In the genomic region with DNA sequence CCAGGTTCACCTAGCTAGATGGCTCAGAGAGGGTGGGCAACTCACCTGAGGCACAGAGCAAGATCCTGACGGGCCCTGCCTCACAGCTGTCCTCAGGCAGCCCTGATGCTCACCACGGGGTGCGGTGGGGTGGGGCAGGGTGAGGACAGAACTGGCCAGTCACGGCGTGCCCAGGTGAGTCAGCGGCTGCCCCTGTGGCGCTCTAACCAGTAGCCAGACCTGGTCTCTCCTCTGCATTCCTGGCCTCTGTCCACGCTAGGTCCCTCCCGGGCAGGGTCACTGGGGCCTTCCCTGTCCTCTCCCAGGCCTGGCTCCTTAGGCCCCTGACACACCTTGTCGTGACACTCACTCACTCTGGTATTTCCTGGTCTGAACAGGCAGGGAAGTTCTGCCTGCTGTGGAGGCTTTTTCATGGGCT, we compare ENCODE assay signal across 1 cellular context.
A peak's percentile ranks its signal among the peaks of the same experiment; 100 is the strongest.
TF ChIP-seq lines count a peak whose summit lies in the region.

No MANE protein-coding gene starts in this region.

TF ChIP-seq in HepG2, 621 proteins besides CTCF, POLR2A, EP300 and RAD21:
- TF ChIP-seq ZNF12 (CRISPR knock-in tag; IDR thresholded peaks at IDR 0.05) (no peak), NKX3-1 (CRISPR knock-in tag; IDR thresholded peaks at IDR 0.05) (no peak), ZNF768 (CRISPR knock-in tag; IDR thresholded peaks at IDR 0.05) (peak; percentile 68), BORCS8-MEF2B (CRISPR knock-in tag; IDR thresholded peaks at IDR 0.05) (no peak)
- TF ChIP-seq, protein P1, sequence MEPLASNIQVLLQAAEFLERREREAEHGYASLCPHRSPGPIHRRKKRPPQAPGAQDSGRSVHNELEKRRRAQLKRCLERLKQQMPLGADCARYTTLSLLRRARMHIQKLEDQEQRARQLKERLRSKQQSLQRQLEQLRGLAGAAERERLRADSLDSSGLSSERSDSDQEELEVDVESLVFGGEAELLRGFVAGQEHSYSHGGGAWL (CRISPR knock-in tag; IDR thresholded peaks at IDR 0.05), result no peak
